In genomic region chr10:99665304-99665703, GRCh38 we compare ENCODE assay signal across 27 cellular contexts.
"Had no signal": no experiment of that assay in that cellular context is flagged by ENCODE, and none has a peak within 500 bp of the region (broad histone marks: within the 10 kb centered on the region; RNA-seq: fewer than 3 reads in every experiment).

No MANE protein-coding gene starts in this region.

- H3K4me2 ChIP-seq: neural progenitor cell had no signal

- H3K4me3 ChIP-seq: left ventricle myocardium inferior, lung, neural progenitor cell, ovary, sigmoid colon, tibial nerve, uterus had no signal

- H3K9ac ChIP-seq: neural progenitor cell had no signal

- ATAC-seq: natural killer cell; right cardiac atrium; stimulated activated memory B cell treated with anti-CD40 and anti-IgM and Interleukin-4, amounts not matched to agents 10 μg/mL and 1 μg/mL and 100 μg/mL, for 72 hours; stimulated activated naive CD8-positive, alpha-beta T cell treated with anti-CD3 and anti-CD28 coated beads, Interleukin-15, amount 100 ng/mL, for 72 hours had no signal

- FAIRE-seq: small intestine had no signal

- DNase-seq: islet precursor cell; left ventricle myocardium inferior; mesendoderm; naive B cell; natural killer cell; nephron progenitor cell; occipital lobe; ovary; right cardiac atrium; sigmoid colon; small intestine; stimulated activated CD4-positive, alpha-beta T cell treated with anti-CD3 and anti-CD28 coated beads, Interleukin-1b, Interleukin-23, amount 100 ng/mL, for 48 hours; stimulated activated CD4-positive, alpha-beta T cell treated with anti-CD3 and anti-CD28 coated beads, Interleukin-2, amount 100 ng/mL, for 48 hours; stimulated activated CD4-positive, alpha-beta T cell treated with anti-CD3 and anti-CD28 coated beads, Interleukin-4, amount 100 ng/mL, for 4 hours; stimulated activated CD8-positive, alpha-beta memory T cell treated with anti-CD3 and anti-CD28 coated beads, Interleukin-4, amount 100 ng/mL, for 48 hours; stimulated activated naive CD4-positive, alpha-beta T cell treated with Interleukin-2 at 50 U/mL for 16 hours; stimulated activated naive CD8-positive, alpha-beta T cell treated with anti-CD3 and anti-CD28 coated beads, Interleukin-15, amount 100 ng/mL, for 72 hours; substantia nigra; uterus had no signal

- H3K36me3 ChIP-seq: neural progenitor cell, ovary, uterus had no signal

- H3K27ac Mint-ChIP-seq: mesothelial cell of epicardium; naive B cell; natural killer cell; nephron progenitor cell; neural progenitor cell; progenitor cell of endocrine pancreas; stimulated activated memory B cell treated with anti-CD40 and anti-IgM and Interleukin-4, amounts not matched to agents 10 μg/mL and 1 μg/mL and 100 μg/mL, for 72 hours; stimulated activated naive CD8-positive, alpha-beta T cell treated with anti-CD3 and anti-CD28 coated beads, Interleukin-15, amount 100 ng/mL, for 72 hours; type B pancreatic cell had no signal

- H3K27me3 ChIP-seq: neural progenitor cell, neutrophil, ovary, sigmoid colon, tibial nerve, uterus had no signal

- H3K9me3 ChIP-seq: left ventricle myocardium inferior, neutrophil, ovary, sigmoid colon, tibial nerve, uterus had no signal

- H3K9me3 Mint-ChIP-seq: mesothelial cell of epicardium; naive B cell; natural killer cell; nephron progenitor cell; neural progenitor cell; stimulated activated memory B cell treated with anti-CD40 and anti-IgM and Interleukin-4, amounts not matched to agents 10 μg/mL and 1 μg/mL and 100 μg/mL, for 72 hours; stimulated activated naive CD8-positive, alpha-beta T cell treated with anti-CD3 and anti-CD28 coated beads, Interleukin-15, amount 100 ng/mL, for 72 hours; type B pancreatic cell had no signal

- H3K27ac ChIP-seq: left ventricle myocardium inferior, neural progenitor cell, neutrophil, ovary, sigmoid colon, tibial nerve, uterus had no signal

- H3K4me1 ChIP-seq: uterus had no signal

- H3K4me3 Mint-ChIP-seq: mesothelial cell of epicardium; naive B cell; natural killer cell; nephron progenitor cell; neural progenitor cell; stimulated activated memory B cell treated with anti-CD40 and anti-IgM and Interleukin-4, amounts not matched to agents 10 μg/mL and 1 μg/mL and 100 μg/mL, for 72 hours; stimulated activated naive CD8-positive, alpha-beta T cell treated with anti-CD3 and anti-CD28 coated beads, Interleukin-15, amount 100 ng/mL, for 72 hours; type B pancreatic cell had no signal

- H2AFZ ChIP-seq: neural progenitor cell had no signal

- H3K27me3 Mint-ChIP-seq: naive B cell; progenitor cell of endocrine pancreas; stimulated activated memory B cell treated with anti-CD40 and anti-IgM and Interleukin-4, amounts not matched to agents 10 μg/mL and 1 μg/mL and 100 μg/mL, for 72 hours; stimulated activated naive CD8-positive, alpha-beta T cell treated with anti-CD3 and anti-CD28 coated beads, Interleukin-15, amount 100 ng/mL, for 72 hours; type B pancreatic cell had no signal

- H3K36me3 Mint-ChIP-seq: natural killer cell had no signal
